ENCODE assay signal across 33 cellular contexts in genomic region chr7:101666751-101667150, GRCh38. TPM values are rescaled to one million over a fixed set of nuclear protein-coding genes. Genes with fewer than 3 reads are reported as not detected.
"Had no signal": no experiment of that assay in that cellular context is flagged by ENCODE, and none has a peak within 500 bp of the region (broad histone marks: within the 10 kb centered on the region; RNA-seq: fewer than 3 reads in every experiment).

No MANE protein-coding gene starts in this region.

- H3K27ac ChIP-seq: adrenal gland, body of pancreas, epithelial cell of prostate, esophagus squamous epithelium, foreskin keratinocyte, heart left ventricle, left ventricle myocardium inferior, neutrophil, ovary, upper lobe of left lung had no signal

- ATAC-seq: activated CD4-positive, alpha-beta T cell treated with anti-CD3 and anti-CD28 coated beads for 36 hours; activated naive CD4-positive, alpha-beta T cell treated with anti-CD3 and anti-CD28 coated beads, Interleukin-2, amount 50 U/mL, for 72 hours; activated T-cell treated with anti-CD3 and anti-CD28 coated beads, Interleukin-2, amount 50 U/mL, for 72 hours; body of pancreas; foreskin keratinocyte; heart left ventricle; mucosa of descending colon; sciatic nerve; stimulated activated effector memory CD8-positive, alpha-beta T cell treated with anti-CD3 and anti-CD28 coated beads, Interleukin-12 subunit alpha, Interleukin-12 subunit beta, amount 100 ng/mL, for 72 hours; stimulated activated naive CD8-positive, alpha-beta T cell treated with anti-CD3 and anti-CD28 coated beads, Interleukin-15, amount 100 ng/mL, for 72 hours; T-cell had no signal

- DNase-seq: activated B cell treated with CpG ODN at 0.5 μM for 24 hours; activated CD4-positive, alpha-beta T cell treated with anti-CD3 and anti-CD28 coated beads for 36 hours; activated naive CD4-positive, alpha-beta T cell; activated T-cell treated with anti-CD3 and anti-CD28 coated beads for 4 hours; activated T-cell treated with anti-CD3 and anti-CD28 coated beads, Interleukin-2, amount 50 U/mL, for 72 hours; adrenal gland; aorta; body of pancreas; dermis blood vessel endothelial cell; effector CD8-positive, alpha-beta T cell; esophagus squamous epithelium; foreskin keratinocyte; heart left ventricle; left ventricle myocardium inferior; mucosa of descending colon; ovary; small intestine; stimulated activated CD4-positive, alpha-beta T cell treated with anti-CD3 and anti-CD28 coated beads, Interleukin-4, amount 100 ng/mL, for 24 hours; stimulated activated naive CD8-positive, alpha-beta T cell treated with anti-CD3 and anti-CD28 coated beads, Interleukin-15, amount 100 ng/mL, for 72 hours; substantia nigra; T-cell; upper lobe of left lung had no signal

- H3K27ac Mint-ChIP-seq: activated B cell treated with CpG ODN at 0.5 μM for 24 hours; activated CD4-positive, alpha-beta T cell treated with anti-CD3 and anti-CD28 coated beads for 36 hours; activated naive CD4-positive, alpha-beta T cell treated with anti-CD3 and anti-CD28 coated beads, Interleukin-2, amount 50 U/mL, for 72 hours; activated T-cell treated with anti-CD3 and anti-CD28 coated beads, Interleukin-2, amount 50 U/mL, for 72 hours; progenitor cell of endocrine pancreas; stimulated activated effector memory CD8-positive, alpha-beta T cell treated with anti-CD3 and anti-CD28 coated beads, Interleukin-12 subunit alpha, Interleukin-12 subunit beta, amount 100 ng/mL, for 72 hours; stimulated activated naive CD8-positive, alpha-beta T cell treated with anti-CD3 and anti-CD28 coated beads, Interleukin-15, amount 100 ng/mL, for 72 hours; T-cell; T-helper 2 cell treated with Interferon-gamma antibody and Interleukin-4, amounts not matched to agents 5 μg/mL and 100 μg/mL, for 36 hours had no signal

- H3K4me1 Mint-ChIP-seq: activated B cell treated with CpG ODN at 0.5 μM for 24 hours; activated CD4-positive, alpha-beta T cell treated with anti-CD3 and anti-CD28 coated beads for 36 hours; stimulated activated effector memory CD8-positive, alpha-beta T cell treated with anti-CD3 and anti-CD28 coated beads, Interleukin-12 subunit alpha, Interleukin-12 subunit beta, amount 100 ng/mL, for 72 hours; stimulated activated naive CD8-positive, alpha-beta T cell treated with anti-CD3 and anti-CD28 coated beads, Interleukin-15, amount 100 ng/mL, for 72 hours; T-cell had no signal

- H3K27me3 Mint-ChIP-seq: activated B cell treated with CpG ODN at 0.5 μM for 24 hours; stimulated activated naive CD8-positive, alpha-beta T cell treated with anti-CD3 and anti-CD28 coated beads, Interleukin-15, amount 100 ng/mL, for 72 hours had no signal

- H3K36me3 Mint-ChIP-seq: stimulated activated effector memory CD8-positive, alpha-beta T cell treated with anti-CD3 and anti-CD28 coated beads, Interleukin-12 subunit alpha, Interleukin-12 subunit beta, amount 100 ng/mL, for 72 hours; T-cell had no signal

- H3K4me3 ChIP-seq: adrenal gland, body of pancreas, esophagus squamous epithelium, heart left ventricle, left ventricle myocardium inferior, lung, mucosa of descending colon, ovary, upper lobe of left lung had no signal

- H3K9me3 ChIP-seq: adrenal gland, body of pancreas, esophagus squamous epithelium, heart left ventricle, left ventricle myocardium inferior, mucosa of descending colon, neutrophil, ovary, upper lobe of left lung had no signal

- H3K4me3 Mint-ChIP-seq: activated B cell treated with CpG ODN at 0.5 μM for 24 hours; activated CD4-positive, alpha-beta T cell treated with anti-CD3 and anti-CD28 coated beads for 36 hours; activated T-cell treated with anti-CD3 and anti-CD28 coated beads, Interleukin-2, amount 50 U/mL, for 72 hours; nephron; stimulated activated effector memory CD8-positive, alpha-beta T cell treated with anti-CD3 and anti-CD28 coated beads, Interleukin-12 subunit alpha, Interleukin-12 subunit beta, amount 100 ng/mL, for 72 hours; stimulated activated naive CD8-positive, alpha-beta T cell treated with anti-CD3 and anti-CD28 coated beads, Interleukin-15, amount 100 ng/mL, for 72 hours; T-cell; T-helper 2 cell treated with Interferon-gamma antibody and Interleukin-4, amounts not matched to agents 5 μg/mL and 100 μg/mL, for 36 hours had no signal

- H3K27me3 ChIP-seq: adrenal gland, body of pancreas, esophagus squamous epithelium, neutrophil, ovary, upper lobe of left lung had no signal

- H3K36me3 ChIP-seq: adrenal gland, esophagus squamous epithelium, heart left ventricle, left ventricle myocardium inferior, neutrophil, ovary, upper lobe of left lung had no signal

- H3K4me1 ChIP-seq: adrenal gland, body of pancreas, esophagus squamous epithelium, foreskin keratinocyte, upper lobe of left lung had no signal

RNA-seq across cellular contexts. Expression of gene MYL10, which starts 37.7 kb away (rescaled TPM):
- total RNA-seq: activated B cell treated with CpG ODN at 0.5 μM for 24 hours; activated CD4-positive, alpha-beta T cell treated with anti-CD3 and anti-CD28 coated beads for 36 hours; activated naive CD4-positive, alpha-beta T cell treated with anti-CD3 and anti-CD28 coated beads, Interleukin-2, amount 50 U/mL, for 72 hours; activated T-cell treated with anti-CD3 and anti-CD28 coated beads, Interleukin-2, amount 50 U/mL, for 72 hours; adrenal gland; aorta; body of pancreas; dermis blood vessel endothelial cell; esophagus squamous epithelium; foreskin keratinocyte; heart left ventricle; left ventricle myocardium inferior; lung; mesenteric fat pad; mucosa of descending colon; ovary; progenitor cell of endocrine pancreas; renal cortical epithelial cell; sciatic nerve; T-cell; upper lobe of left lung had no signal
- polyA plus RNA-seq: adrenal gland, aorta, foreskin keratinocyte, heart left ventricle, lung, ovary, small intestine had no signal
